Comparison of ENCODE assay signal across 20 cellular contexts in the genomic region with DNA sequence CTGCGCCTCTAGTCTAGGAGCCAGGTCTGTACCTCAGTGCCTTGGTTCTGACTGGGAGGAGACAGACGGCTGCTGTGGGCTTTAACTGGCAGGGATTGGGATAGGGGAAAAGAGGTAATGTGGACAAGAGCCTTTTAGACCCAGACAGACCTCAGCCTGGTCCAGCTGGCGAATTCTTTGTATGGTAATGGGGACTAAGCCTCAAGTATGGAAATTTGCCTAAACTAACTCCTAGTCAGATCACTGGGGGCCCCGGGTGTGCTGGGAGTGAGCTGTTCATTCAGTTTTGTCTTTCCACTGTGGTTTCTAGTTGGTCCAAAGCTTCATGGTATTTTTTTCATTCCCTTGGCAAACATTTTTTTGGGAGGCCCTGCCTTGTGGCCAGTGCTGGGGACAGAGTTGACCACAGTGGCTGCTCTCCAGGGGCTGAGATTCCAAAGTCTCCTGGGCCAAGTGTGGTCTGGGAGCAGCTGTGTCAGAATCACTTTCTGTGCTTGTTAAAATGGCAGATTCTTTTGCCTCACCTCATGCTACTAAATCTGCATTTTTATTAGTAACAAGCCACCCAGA. TPM values are rescaled to one million over a fixed set of nuclear protein-coding genes. Genes with fewer than 3 reads are reported as not detected.
A peak's percentile ranks its signal among the peaks of the same experiment; 100 is the strongest.
DNase-seq lines count a peak whose midpoint lies in the region; ATAC-seq and TF ChIP-seq lines count a peak whose summit lies in the region.
"Had no signal": no experiment of that assay in that cellular context is flagged by ENCODE, and none has a peak within 500 bp of the region (broad histone marks: within the 10 kb centered on the region; RNA-seq: fewer than 3 reads in every experiment).

No MANE protein-coding gene starts in this region.

- no peak for TF ChIP-seq POLR2A in IMR-90 (IDR thresholded peaks at IDR 0.05; ENCODE audit: low read depth, low read length)

- no peak overlapping the region for H2BK120ac ChIP-seq in IMR-90 (ENCODE audit: low read depth, low read length)

- no peak overlapping the region for H3K9ac ChIP-seq in IMR-90 (ENCODE audit: low read depth, low read length)

- H3K27me3 Mint-ChIP-seq in Caco-2 (ENCODE audit: insufficient read depth, unreplicated experiment) (no peaks in the 10 kb centered on the region), nephron (ENCODE audit: low read depth) (no peaks in the 10 kb centered on the region)
- H3K27me3 Mint-ChIP-seq in stimulated activated memory B cell treated with anti-CD40 and anti-IgM and Interleukin-4, amounts not matched to agents 10 μg/mL and 1 μg/mL and 100 μg/mL, for 72 hours, result peaks cover 13% of the 10 kb centered on the region
- H3K27me3 Mint-ChIP-seq: activated CD4-positive, alpha-beta memory T cell treated with anti-CD3 and anti-CD28 coated beads for 36 hours had no signal

- H3K9me3 Mint-ChIP-seq in Caco-2 (ENCODE audit: unreplicated experiment) (no peaks in the 10 kb centered on the region), nephron (no peaks in the 10 kb centered on the region)
- H3K9me3 Mint-ChIP-seq in stimulated activated memory B cell treated with anti-CD40 and anti-IgM and Interleukin-4, amounts not matched to agents 10 μg/mL and 1 μg/mL and 100 μg/mL, for 72 hours, result no peaks in the 10 kb centered on the region
- H3K9me3 Mint-ChIP-seq: activated CD4-positive, alpha-beta memory T cell treated with anti-CD3 and anti-CD28 coated beads for 36 hours had no signal

- H3K4me3 ChIP-seq in Caco-2 (ENCODE audit: low read depth, low read length) (no peak overlapping the region), IMR-90 (ENCODE audit: insufficient read depth, low read depth, low read length) (no peak overlapping the region), cardiac fibroblast (replicated peaks in 1 of 2; ENCODE audit: low read depth in 2 of 2, low read length in 2 of 2) (no peak overlapping the region)

- H2BK20ac ChIP-seq in IMR-90 (ENCODE audit: low read depth, low read length), result no peak overlapping the region

- WGBS in IMR-90 (ENCODE audit: extremely low coverage in 2 of 2, insufficient read length in 1 of 2), 2 experiments, result no CpG with 5 or more reads among the region's 4 CpGs

- peak; percentile 42; the same call in 1 of the 2 replicates for ATAC-seq in IMR-90 (ENCODE audit: low read depth)
- no peak for ATAC-seq in GM21528 (IDR thresholded peaks at IDR 0.05; ENCODE audit: low FRiP score, unreplicated experiment)
- no peak for ATAC-seq in stimulated activated memory B cell treated with anti-CD40 and anti-IgM and Interleukin-4, amounts not matched to agents 10 μg/mL and 1 μg/mL and 100 μg/mL, for 72 hours
- ATAC-seq: T-helper 17 cell had no signal

- no peak overlapping the region for H2BK15ac ChIP-seq in IMR-90 (ENCODE audit: low read depth, low read length)

- H3K9me3 ChIP-seq in Caco-2, result no peaks in the 10 kb centered on the region
- H3K9me3 ChIP-seq in IMR-90 (ENCODE audit: control insufficient read depth, insufficient read depth, low read length), result no peaks in the 10 kb centered on the region

- H4K8ac ChIP-seq in IMR-90 (ENCODE audit: low read depth in 2 of 2, low read length in 2 of 2), result no peak overlapping the region

- H3K9me1 ChIP-seq in IMR-90 (ENCODE audit: insufficient read depth, low read length), result peaks cover 12% of the 10 kb centered on the region; the same call in 1 of the 2 replicates

- H3K14ac ChIP-seq in IMR-90 (replicated peaks; ENCODE audit: low read depth, low read length), result no peak overlapping the region

- H4K91ac ChIP-seq in IMR-90 (ENCODE audit: insufficient read depth, low read depth, low read length), result no peak overlapping the region

- no peak for TF ChIP-seq RAD21 in IMR-90 (IDR thresholded peaks at IDR 0.05; ENCODE audit: low read length)

- H4K5ac ChIP-seq in IMR-90 (ENCODE audit: low read depth, low read length), result no peak overlapping the region

- no peak for TF ChIP-seq CTCF in Caco-2 (IDR thresholded peaks at IDR 0.05; ENCODE audit: insufficient read depth in 1 of 2, low read depth in 1 of 2, low read length in 1 of 2, severe bottlenecking in 1 of 2, unreplicated experiment in 1 of 2)
- no peak for TF ChIP-seq CTCF in IMR-90 (conservative IDR thresholded peaks at IDR 0.05; ENCODE audit: low read depth, low read length)
- no peak for TF ChIP-seq CTCF in cardiac fibroblast (IDR thresholded peaks at IDR 0.05; ENCODE audit: low read depth, low read length)
- no peak for TF ChIP-seq CTCF in nephron (IDR thresholded peaks at IDR 0.05; ENCODE audit: unreplicated experiment in 3 of 3)
- TF ChIP-seq CTCF in RWPE1 (conservative IDR thresholded peaks at IDR 0.05; ENCODE audit: low read depth), result no peak

- peaks cover 3 to 21% of the 10 kb centered on the region in 2 experiments; a peak in 3 of 4 replicates for H3K79me1 ChIP-seq in IMR-90 (ENCODE audit: low read depth in 1 of 2, low read length in 2 of 2)

- dilution Hi-C loops in IMR-90 (cut with HindIII; ENCODE audit: low sequenced_read_pairs, unreplicated experiment), result no loop called here

- peaks cover 5% of the 10 kb centered on the region; the same call in 1 of the 2 replicates for H4K20me1 ChIP-seq in IMR-90 (ENCODE audit: insufficient read depth, low read length)

- CTCF ChIA-PET in Caco-2 (lab: Charles Lee) (no interaction called here), IMR-90 (lab: Yijun Ruan, JAX) (no interaction called here), RWPE1 (lab: Yijun Ruan, JAX) (interaction anchor here (0.6 kb wide), 1 partner anchor 277 kb away, joined by 3 read pairs; no protein-coding TSS in a partner anchor)

- no peak overlapping the region for H3K23ac ChIP-seq in IMR-90 (ENCODE audit: low read depth, low read length)

- no peak overlapping the region for H2AFZ ChIP-seq in IMR-90 (replicated peaks; ENCODE audit: low read length, poor library complexity)

- H3K4ac ChIP-seq in IMR-90 (ENCODE audit: low read depth, low read length), result no peak overlapping the region; the same call in 1 of the 2 replicates

- H3K27me3 ChIP-seq in Caco-2 (replicated peaks; ENCODE audit: control insufficient read depth, insufficient read depth, low read length) (no peaks in the 10 kb centered on the region), IMR-90 (ENCODE audit: control insufficient read depth, insufficient read depth, low read length) (no peaks in the 10 kb centered on the region)

- peak overlapping the region; percentile 48 for H3K27ac Mint-ChIP-seq in Caco-2 (ENCODE audit: unreplicated experiment)
- H3K27ac Mint-ChIP-seq in nephron, result peak overlapping the region in 2 of 3 experiments; percentile 42 to 73
- no peak overlapping the region for H3K27ac Mint-ChIP-seq in stimulated activated memory B cell treated with anti-CD40 and anti-IgM and Interleukin-4, amounts not matched to agents 10 μg/mL and 1 μg/mL and 100 μg/mL, for 72 hours
- H3K27ac Mint-ChIP-seq: activated CD4-positive, alpha-beta memory T cell treated with anti-CD3 and anti-CD28 coated beads for 36 hours; T-helper 17 cell had no signal

- no peak overlapping the region for H2BK5ac ChIP-seq in IMR-90 (ENCODE audit: low read depth, low read length, poor library complexity, severe bottlenecking)

- H3K4me3 Mint-ChIP-seq in Caco-2 (ENCODE audit: unreplicated experiment) (no peak overlapping the region), nephron (no peak overlapping the region)
- H3K4me3 Mint-ChIP-seq in stimulated activated memory B cell treated with anti-CD40 and anti-IgM and Interleukin-4, amounts not matched to agents 10 μg/mL and 1 μg/mL and 100 μg/mL, for 72 hours, result no peak overlapping the region
- H3K4me3 Mint-ChIP-seq: activated CD4-positive, alpha-beta memory T cell treated with anti-CD3 and anti-CD28 coated beads for 36 hours; T-helper 17 cell had no signal

- H3K4me1 Mint-ChIP-seq in Caco-2 (ENCODE audit: low read depth, unreplicated experiment), result peaks cover 24% of the 10 kb centered on the region
- peaks cover 43% of the 10 kb centered on the region for H3K4me1 Mint-ChIP-seq in nephron
- H3K4me1 Mint-ChIP-seq in stimulated activated memory B cell treated with anti-CD40 and anti-IgM and Interleukin-4, amounts not matched to agents 10 μg/mL and 1 μg/mL and 100 μg/mL, for 72 hours, result no peaks in the 10 kb centered on the region
- H3K4me1 Mint-ChIP-seq: T-helper 17 cell had no signal

- H3K18ac ChIP-seq in IMR-90 (ENCODE audit: low read depth, low read length), result no peak overlapping the region

- no peak overlapping the region for H3K27ac ChIP-seq in IMR-90 (ENCODE audit: insufficient read depth, low read length)
- H3K27ac ChIP-seq in RWPE1, result no peak overlapping the region
- H3K27ac ChIP-seq: WERI-Rb-1 had no signal

- no peak overlapping the region for H2AK5ac ChIP-seq in IMR-90 (ENCODE audit: low read depth, low read length)

- BruUV-seq in Caco-2 (replicated peaks; lab: Mats Ljungman, UMichigan) (no TSS peak), IMR-90 (replicated peaks; lab: Mats Ljungman, UMichigan) (no TSS peak)

- H3K56ac ChIP-seq in IMR-90 (ENCODE audit: extremely low read depth, insufficient read depth, low read length), result no peak overlapping the region

- no peak overlapping the region for H3K4me2 ChIP-seq in IMR-90 (ENCODE audit: low read depth, low read length)

- no peak overlapping the region for H2AK9ac ChIP-seq in IMR-90 (replicated peaks; ENCODE audit: low read depth, low read length, poor library complexity)

- in situ Hi-C loops in IMR-90 (cut with MboI; ENCODE audit: low sequenced_read_pairs), result no loop called here

- H3K36me3 Mint-ChIP-seq in Caco-2 (ENCODE audit: insufficient read depth, unreplicated experiment) (peaks cover 34% of the 10 kb centered on the region), nephron (ENCODE audit: low read depth) (no peaks in the 10 kb centered on the region)
- H3K36me3 Mint-ChIP-seq in stimulated activated memory B cell treated with anti-CD40 and anti-IgM and Interleukin-4, amounts not matched to agents 10 μg/mL and 1 μg/mL and 100 μg/mL, for 72 hours, result no peaks in the 10 kb centered on the region
- H3K36me3 Mint-ChIP-seq: activated CD4-positive, alpha-beta memory T cell treated with anti-CD3 and anti-CD28 coated beads for 36 hours had no signal

- H3K4me1 ChIP-seq in Caco-2 (peaks cover 35% of the 10 kb centered on the region), IMR-90 (ENCODE audit: control insufficient read depth, insufficient read depth, low read length) (peaks cover 8% of the 10 kb centered on the region; the same call in 1 of the 2 replicates)

- intact Hi-C loops in Caco-2 (cut with micrococcal nuclease; ENCODE audit: unreplicated experiment) (no loop called here), IMR-90 (cut with micrococcal nuclease) (no loop called here)

- DNase-seq in Caco-2 (no peak), IMR-90 (no peak), cardiac fibroblast (ENCODE audit: low read depth in 2 of 2) (peak; percentile 12 to 22), NCI-H1105 (lab: John Stamatoyannopoulos, UW) (no peak), RWPE1 (ENCODE audit: low spot score) (no peak)
- DNase-seq: activated CD4-positive, alpha-beta memory T cell treated with anti-CD3 and anti-CD28 coated beads for 36 hours; activated naive CD4-positive, alpha-beta T cell treated with Interleukin-2 at 50 U/mL for 16 hours; activated T-cell treated with anti-CD3 and anti-CD28 coated beads, Interleukin-2, amount 50 U/mL, for 1 hour; AML-193; Kasumi-1; kidney; mesenchymal stem cell; NCI-H2107; NCI-H524 treated with DMSO at 0.1 percent for 48 hours; SIG-M5; T-helper 17 cell; WERI-Rb-1 had no signal

- H3K36me3 ChIP-seq in Caco-2 (ENCODE audit: control insufficient read depth, insufficient read depth, low read length) (peaks cover 1% of the 10 kb centered on the region), IMR-90 (ENCODE audit: control insufficient read depth, insufficient read depth, low read length) (no peaks in the 10 kb centered on the region)
- H3K36me3 ChIP-seq: WERI-Rb-1 had no signal

- POLR2A ChIA-PET in Caco-2 (lab: Charles Lee) (interaction anchor here (0.6 kb wide), 1 partner anchor 34 kb away, joined by 3 read pairs; no protein-coding TSS in a partner anchor), IMR-90 (lab: Charles Lee; ENCODE audit: unreplicated experiment) (no interaction called here), RWPE1 (lab: Yijun Ruan, JAX; ENCODE audit: low non-redundant PET) (no interaction called here)

RNA-seq across cellular contexts. Expression of gene TLN2, which starts 36.1 kb away (rescaled TPM):
- 75.7 and 77.5 TPM in 2 replicates for total RNA-seq in Caco-2 (2022)
- total RNA-seq in IMR-90 (2012; rRNA removed), result 15.6 and 16.1 TPM in 2 replicates
- 5.6 and 5.9 TPM in 2 replicates for polyA plus RNA-seq in IMR-90 (2012; rRNA removed)
- 4.3 and 4.4 TPM in 2 replicates for polyA plus RNA-seq in IMR-90 (2012; cell fraction: cytosol; rRNA removed)
- polyA plus RNA-seq in IMR-90 (2012; cell fraction: nucleus; rRNA removed; ENCODE audit: low replicate concordance), result 9.0 and 9.6 TPM in 2 replicates

Comparison
In these comparisons a context has a peak if more than half of its experiments do, and no peak if none do; other contexts are left out.
1. DNase-seq: peak in cardiac fibroblast (2 of 2); none in Caco-2 (0 of 2), IMR-90 (single experiment), NCI-H1105 (single experiment) and RWPE1 (single experiment).